8 cellular contexts compared by ENCODE assay signal in genomic region chr4:123659759-123660158, GRCh38.
A peak's percentile ranks its signal among the peaks of the same experiment; 100 is the strongest.
DNase-seq lines count a peak whose midpoint lies in the region; ATAC-seq and TF ChIP-seq lines count a peak whose summit lies in the region.

No MANE protein-coding gene starts in this region.

- H3K4me1 ChIP-seq in PC-9 (replicated peaks; ENCODE audit: insufficient read depth) (no peaks in the 10 kb centered on the region), foreskin keratinocyte (no peaks in the 10 kb centered on the region)

- no peaks in the 10 kb centered on the region for H3K79me2 ChIP-seq in PC-9 (ENCODE audit: low read depth)

- BruUV-seq in PC-9 (replicated peaks; lab: Mats Ljungman, UMichigan) = no TSS peak

- no peaks in the 10 kb centered on the region for H4K20me1 ChIP-seq in PC-9 (ENCODE audit: insufficient read depth)

- TF ChIP-seq CTCF in AG04450 (IDR thresholded peaks at IDR 0.05; ENCODE audit: low read depth, low read length) = peak; percentile 17; the same call in 1 of the 2 replicates
- peak; percentile 72 for TF ChIP-seq CTCF in PC-9 (conservative IDR thresholded peaks at IDR 0.05)
- TF ChIP-seq CTCF in foreskin keratinocyte (conservative IDR thresholded peaks at IDR 0.05) = peak; percentile 66

- no peaks in the 10 kb centered on the region for H3K36me3 ChIP-seq in PC-9 (ENCODE audit: low read depth)

- H3K4me2 ChIP-seq in PC-9 = no peak overlapping the region

- POLR2A ChIA-PET in AG04450 (lab: Yijun Ruan, JAX) = no interaction called here
- POLR2A ChIA-PET in PC-9 (lab: Charles Lee; ENCODE audit: unreplicated experiment) = interaction anchor here (0.7 kb wide), 1 partner anchor 80 kb away, joined by 3 read pairs; no protein-coding TSS in a partner anchor

- peaks cover 9% of the 10 kb centered on the region; the same call in 1 of the 2 replicates for H3K9me3 ChIP-seq in AG04450 (ENCODE audit: control insufficient read depth, insufficient read depth, low read length)
- H3K9me3 ChIP-seq in PC-9 (ENCODE audit: insufficient read depth, low read depth) = peaks cover 22% of the 10 kb centered on the region

- H3K4me3 ChIP-seq in AG04450 (ENCODE audit: low read depth, low read length) = no peak overlapping the region
- H3K4me3 ChIP-seq in PC-9 = no peak overlapping the region

- ATAC-seq in GM18907 (IDR thresholded peaks at IDR 0.05; ENCODE audit: unreplicated experiment) (peak; percentile 53), foreskin keratinocyte (peak; percentile 32), GM19455 (IDR thresholded peaks at IDR 0.05; ENCODE audit: unreplicated experiment) (no peak)

- no peak for DNase-seq in AG04450 (ENCODE audit: low read depth, low spot score)
- DNase-seq in PC-9 = peak in 1 of 2 experiments; percentile 48
- no peak for DNase-seq in foreskin keratinocyte
- DNase-seq in nucleus accumbens (lab: John Stamatoyannopoulos, UW) = no peak
- DNase-seq in epidermal melanocyte (ENCODE audit: insufficient read length, low spot score) = no peak
- no peak for DNase-seq in activated T-cell treated with anti-CD3 and anti-CD28 coated beads, Interleukin-2, amount 50 U/mL, for 1 hour

- H3K27ac ChIP-seq in AG04450 (ENCODE audit: low read depth, low read length) = no peak overlapping the region
- no peak overlapping the region for H3K27ac ChIP-seq in PC-9
- H3K27ac ChIP-seq in foreskin keratinocyte = no peak overlapping the region

- no peaks in the 10 kb centered on the region for H3K9me2 ChIP-seq in PC-9 (ENCODE audit: insufficient read depth)

- H3F3A ChIP-seq in PC-9 (ENCODE audit: insufficient read depth, low read depth) = no peaks in the 10 kb centered on the region

- CTCF ChIA-PET in AG04450 (lab: Charles Lee) = interaction anchor here (1.5 to 4.7 kb wide), 5 partner anchors 10 to 557 kb away, joined by 4 to 28 read pairs (median 12); partner anchors contain the start of gene SPRY1
- CTCF ChIA-PET in PC-9 (lab: Charles Lee) = no interaction called here

- H2AFZ ChIP-seq in PC-9 = no peak overlapping the region

- intact Hi-C loops in PC-9 (cut with micrococcal nuclease; ENCODE audit: unreplicated experiment) = loop anchor here (1.0 to 5.0 kb wide), 8 partner anchors 94 to 663 kb away; no protein-coding TSS in a partner anchor

- H3K27me3 ChIP-seq in AG04450 (ENCODE audit: control insufficient read depth, insufficient read depth, low read length) (no peaks in the 10 kb centered on the region), PC-9 (ENCODE audit: insufficient read depth, low read depth) (no peaks in the 10 kb centered on the region), foreskin keratinocyte (no peaks in the 10 kb centered on the region)

Comparison
In these comparisons a context has a peak if more than half of its experiments do, and no peak if none do; other contexts are left out.
1. CTCF ChIP-seq: peak in every context shown above with its lines; median percentile 72 in PC-9; 66 in foreskin keratinocyte; 17 in AG04450.